31 cellular contexts compared by ENCODE assay signal in genomic region chr14:91847693-91848092, GRCh38. TPM values are rescaled to one million over a fixed set of nuclear protein-coding genes. Genes with fewer than 3 reads are reported as not detected.
"Had no signal": no experiment of that assay in that cellular context is flagged by ENCODE, and none has a peak within 500 bp of the region (broad histone marks: within the 10 kb centered on the region; RNA-seq: fewer than 3 reads in every experiment).

No MANE protein-coding gene starts in this region.

- DNase-seq: activated CD4-positive, alpha-beta T cell treated with anti-CD3 and anti-CD28 coated beads, Interleukin-2, amount 50 U/mL, for 1 hour; activated CD8-positive, alpha-beta memory T cell treated with anti-CD3 and anti-CD28 coated beads, Interleukin-2, amount 10 ng/mL, durations not matched to agents 7 days and 5 days; activated CD8-positive, alpha-beta T cell treated with anti-CD3 and anti-CD28 coated beads, Interleukin-2, amount 10 ng/mL, durations not matched to agents 7 days and 5 days; activated effector memory CD4-positive, alpha-beta T cell treated with Interleukin-2 at 50 U/mL for 16 hours; activated naive CD4-positive, alpha-beta T cell treated with Interleukin-2 at 50 U/mL for 16 hours; activated naive CD8-positive, alpha-beta T cell treated with anti-CD3 and anti-CD28 coated beads, Interleukin-2, amount 10 ng/mL, durations not matched to agents 7 days and 5 days; activated T-cell treated with anti-CD3 and anti-CD28 coated beads for 4 hours; cerebellar nuclear complex; colonic mucosa; effector CD8-positive, alpha-beta T cell; gastrocnemius medialis; left cardiac atrium; left ventricle myocardium superior; mucosa of descending colon; nephron progenitor cell; stimulated activated CD4-positive, alpha-beta T cell treated with anti-CD3 and anti-CD28 coated beads, Interleukin-4, amount 100 ng/mL, for 4 hours; stimulated activated CD8-positive, alpha-beta memory T cell treated with anti-CD3 and anti-CD28 coated beads, Interleukin-4, amount 100 ng/mL, for 48 hours; T-helper 2 cell; tibial artery; upper lobe of right lung had no signal

- H3K4me1 ChIP-seq: colonic mucosa, gastrocnemius medialis, upper lobe of right lung had no signal

- H3K36me3 ChIP-seq: ascending aorta, cardiac muscle cell, colonic mucosa, gastrocnemius medialis, neutrophil, suprapubic skin, tibial artery, upper lobe of right lung had no signal

- H3K27me3 Mint-ChIP-seq: activated CD8-positive, alpha-beta memory T cell treated with anti-CD3 and anti-CD28 coated beads, Interleukin-2, amount 10 ng/mL, durations not matched to agents 7 days and 5 days; activated naive CD8-positive, alpha-beta T cell treated with anti-CD3 and anti-CD28 coated beads, Interleukin-2, amount 10 ng/mL, durations not matched to agents 7 days and 5 days; stimulated activated memory B cell treated with anti-CD40 and anti-IgM and Interleukin-4, amounts not matched to agents 10 μg/mL and 1 μg/mL and 100 μg/mL, for 72 hours had no signal

- H3K79me2 ChIP-seq: hepatocyte had no signal

- H3K4me1 Mint-ChIP-seq: activated CD8-positive, alpha-beta memory T cell treated with anti-CD3 and anti-CD28 coated beads, Interleukin-2, amount 10 ng/mL, durations not matched to agents 7 days and 5 days; brain; nephron progenitor cell had no signal

- H3K27me3 ChIP-seq: ascending aorta, cardiac muscle cell, colonic mucosa, hepatocyte, suprapubic skin, tibial artery, upper lobe of right lung had no signal

- ATAC-seq: activated CD8-positive, alpha-beta memory T cell treated with anti-CD3 and anti-CD28 coated beads, Interleukin-2, amount 10 ng/mL, durations not matched to agents 7 days and 5 days; activated CD8-positive, alpha-beta T cell treated with anti-CD3 and anti-CD28 coated beads, Interleukin-2, amount 10 ng/mL, durations not matched to agents 7 days and 5 days; gastrocnemius medialis; left cardiac atrium; left ventricle myocardium superior; mucosa of descending colon; sciatic nerve; stimulated activated memory B cell treated with anti-CD40 and anti-IgM and Interleukin-4, amounts not matched to agents 10 μg/mL and 1 μg/mL and 100 μg/mL, for 72 hours; upper lobe of right lung; WTC11 had no signal

- H3K9me3 ChIP-seq: ascending aorta, colonic mucosa, gastrocnemius medialis, mucosa of descending colon, neutrophil, suprapubic skin, tibial artery, upper lobe of right lung had no signal

- H2AFZ ChIP-seq: hepatocyte had no signal

- H3K9me3 Mint-ChIP-seq: brain; nephron progenitor cell; stimulated activated memory B cell treated with anti-CD40 and anti-IgM and Interleukin-4, amounts not matched to agents 10 μg/mL and 1 μg/mL and 100 μg/mL, for 72 hours; WTC11 had no signal

- H3K27ac ChIP-seq: ascending aorta, cardiac muscle cell, colonic mucosa, gastrocnemius medialis, hepatocyte, neutrophil, skin epidermis, suprapubic skin, tibial artery, upper lobe of right lung had no signal

- H3K36me3 Mint-ChIP-seq: brain; stimulated activated memory B cell treated with anti-CD40 and anti-IgM and Interleukin-4, amounts not matched to agents 10 μg/mL and 1 μg/mL and 100 μg/mL, for 72 hours; WTC11 had no signal

- H3K4me3 ChIP-seq: ascending aorta, cardiac muscle cell, colonic mucosa, gastrocnemius medialis, hepatocyte, mucosa of descending colon, skin epidermis, suprapubic skin, tibial artery, upper lobe of right lung had no signal

- H3K27ac Mint-ChIP-seq: activated CD8-positive, alpha-beta memory T cell treated with anti-CD3 and anti-CD28 coated beads, Interleukin-2, amount 10 ng/mL, durations not matched to agents 7 days and 5 days; activated CD8-positive, alpha-beta T cell treated with anti-CD3 and anti-CD28 coated beads, Interleukin-2, amount 10 ng/mL, durations not matched to agents 7 days and 5 days; activated naive CD8-positive, alpha-beta T cell treated with anti-CD3 and anti-CD28 coated beads, Interleukin-2, amount 10 ng/mL, durations not matched to agents 7 days and 5 days; brain; nephron progenitor cell; stimulated activated memory B cell treated with anti-CD40 and anti-IgM and Interleukin-4, amounts not matched to agents 10 μg/mL and 1 μg/mL and 100 μg/mL, for 72 hours; WTC11 had no signal

- H3K4me3 Mint-ChIP-seq: activated CD8-positive, alpha-beta memory T cell treated with anti-CD3 and anti-CD28 coated beads, Interleukin-2, amount 10 ng/mL, durations not matched to agents 7 days and 5 days; activated CD8-positive, alpha-beta T cell treated with anti-CD3 and anti-CD28 coated beads, Interleukin-2, amount 10 ng/mL, durations not matched to agents 7 days and 5 days; activated naive CD8-positive, alpha-beta T cell treated with anti-CD3 and anti-CD28 coated beads, Interleukin-2, amount 10 ng/mL, durations not matched to agents 7 days and 5 days; brain; nephron progenitor cell; stimulated activated memory B cell treated with anti-CD40 and anti-IgM and Interleukin-4, amounts not matched to agents 10 μg/mL and 1 μg/mL and 100 μg/mL, for 72 hours; WTC11 had no signal

- H3K4me2 ChIP-seq: hepatocyte had no signal

RNA-seq across cellular contexts. Expression of gene TC2N, which starts 19.6 kb away (rescaled TPM):
- total RNA-seq: myocyte had no signal
